In the genomic region with DNA sequence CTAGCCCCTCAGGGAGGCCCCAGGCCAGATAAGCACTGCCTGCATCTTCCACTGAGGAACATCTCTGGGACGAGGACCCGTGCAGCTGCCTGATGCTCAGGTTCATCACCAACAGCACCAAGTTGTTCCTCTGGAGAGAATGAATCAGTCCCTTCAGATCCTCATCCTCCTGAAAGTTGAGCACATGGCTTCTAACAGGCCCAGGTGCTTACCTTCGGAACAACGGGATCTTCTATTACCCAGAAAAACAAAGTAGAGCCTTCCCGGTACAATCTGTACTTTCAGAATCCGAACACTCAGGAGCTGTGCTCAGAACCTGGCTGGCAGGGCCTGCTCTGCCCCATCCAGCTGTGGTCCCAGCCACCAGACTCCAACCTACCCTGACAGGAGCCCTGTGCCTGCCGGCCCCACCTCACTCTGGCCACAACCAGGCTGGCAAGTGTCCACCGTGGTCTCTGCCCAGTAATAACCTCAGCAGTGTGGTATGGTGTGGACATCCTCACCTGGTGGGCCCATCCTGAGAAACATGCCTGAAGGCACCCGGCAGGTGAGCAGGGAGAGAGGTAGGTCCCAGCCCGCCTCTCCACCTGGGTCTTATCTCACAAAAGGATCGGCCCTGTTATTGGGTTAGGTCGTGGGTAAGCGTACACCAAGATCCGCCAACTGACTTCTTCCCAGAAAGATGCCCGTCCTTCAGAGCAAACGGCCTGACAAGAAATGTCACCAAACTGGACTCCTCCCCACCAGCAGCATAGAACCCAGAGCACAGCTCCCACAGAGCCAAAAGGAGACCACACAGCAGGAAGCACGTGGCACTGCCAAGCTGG, we compare ENCODE assay signal across 15 cellular contexts. TPM values are rescaled to one million over a fixed set of nuclear protein-coding genes. Genes with fewer than 3 reads are reported as not detected.
DNase-seq lines count a peak whose midpoint lies in the region; ATAC-seq and TF ChIP-seq lines count a peak whose summit lies in the region.
"Had no signal": no experiment of that assay in that cellular context is flagged by ENCODE, and none has a peak within 500 bp of the region (broad histone marks: within the 10 kb centered on the region; RNA-seq: fewer than 3 reads in every experiment).

No MANE protein-coding gene starts in this region.

- H3K27me3 ChIP-seq in left ventricle myocardium inferior (ENCODE audit: low read depth): no peaks in the 10 kb centered on the region
- no peaks in the 10 kb centered on the region for H3K27me3 ChIP-seq in right cardiac atrium (ENCODE audit: control insufficient read depth, insufficient read depth)
- H3K27me3 ChIP-seq in right lobe of liver: no peaks in the 10 kb centered on the region
- H3K27me3 ChIP-seq: ovary, tibial artery had no signal

- DNase-seq in left ventricle myocardium inferior (no peak), right cardiac atrium (no peak), MCF 10A (ENCODE audit: unreplicated experiment) (no peak), right lobe of liver (no peak), retina (no peak), middle frontal gyrus (ENCODE audit: extremely low spot score, low spot score) (no peak)
- no peak for DNase-seq in effector CD8-positive, alpha-beta T cell (lab: John Stamatoyannopoulos, UW)
- no peak for DNase-seq in stimulated activated CD4-positive, alpha-beta T cell treated with anti-CD3 and anti-CD28 coated beads, Interleukin-15, amount 100 ng/mL, for 24 hours
- DNase-seq: activated CD4-positive, alpha-beta T cell treated with anti-CD3 and anti-CD28 coated beads, Interleukin-2, amount 50 U/mL, for 1 hour; activated gamma-delta T cell; NCI-H146; NCI-H510A; ovary; tibial artery had no signal

- TF ChIP-seq POLR2A in right lobe of liver (IDR thresholded peaks at IDR 0.05): no peak

- H3K4me3 ChIP-seq in left ventricle myocardium inferior (no peak overlapping the region), right cardiac atrium (ENCODE audit: low read length) (no peak overlapping the region), right lobe of liver (no peak overlapping the region)
- H3K4me3 ChIP-seq: ovary, tibial artery had no signal

- WGBS in right cardiac atrium: 81% methylated on average over 17 of the region's 17 CpGs
- WGBS in right lobe of liver (ENCODE audit: insufficient coverage, low coverage, low lambda C conversion rate, missing lambda C conversion rate): 78% methylated on average over 8 of the region's 17 CpGs

- no peaks in the 10 kb centered on the region for H3K27me3 Mint-ChIP-seq in MCF 10A (ENCODE audit: insufficient read depth, unreplicated experiment)
- H3K27me3 Mint-ChIP-seq: IgD-negative memory B cell had no signal

- POLR2A ChIA-PET in MCF 10A (lab: Yijun Ruan, JAX): interaction anchor here (1.6 to 4.4 kb wide), 3 partner anchors 9 to 84 kb away, joined by 5 to 18 read pairs (median 5); a partner anchor contains a TSS

- no peak overlapping the region for H3K4me3 Mint-ChIP-seq in MCF 10A (ENCODE audit: unreplicated experiment)

- H3K27ac Mint-ChIP-seq in MCF 10A (ENCODE audit: low read depth, unreplicated experiment): peak overlapping the region; percentile 59

- no peak for ATAC-seq in right cardiac atrium
- ATAC-seq in right lobe of liver: no peak

- no TSS peak for BruUV-seq in MCF 10A (replicated peaks; lab: Mats Ljungman, UMichigan)

- CTCF ChIA-PET in MCF 10A (lab: Yijun Ruan, JAX): interaction anchor here (0.5 to 1.2 kb wide), 6 partner anchors 9 to 386 kb away, joined by 3 to 5 read pairs (median 4); no protein-coding TSS in a partner anchor

- no peak for TF ChIP-seq CTCF in left ventricle myocardium inferior (IDR thresholded peaks at IDR 0.05; ENCODE audit: borderline replicate concordance)
- no peak for TF ChIP-seq CTCF in MCF 10A (IDR thresholded peaks at IDR 0.05; ENCODE audit: unreplicated experiment)
- peak in 1 of 4 donors; percentile 21 for TF ChIP-seq CTCF in right lobe of liver (IDR thresholded peaks at IDR 0.05)

- peaks cover 43% of the 10 kb centered on the region for H3K4me1 Mint-ChIP-seq in MCF 10A (ENCODE audit: insufficient read depth, unreplicated experiment)

- H3K9me3 Mint-ChIP-seq in MCF 10A (ENCODE audit: unreplicated experiment): no peaks in the 10 kb centered on the region
- H3K9me3 Mint-ChIP-seq: IgD-negative memory B cell had no signal

- no peaks in the 10 kb centered on the region for H3K9me3 ChIP-seq in left ventricle myocardium inferior (replicated peaks)
- no peaks in the 10 kb centered on the region for H3K9me3 ChIP-seq in right cardiac atrium (ENCODE audit: control insufficient read depth, low read length)
- no peaks in the 10 kb centered on the region for H3K9me3 ChIP-seq in right lobe of liver
- H3K9me3 ChIP-seq: ovary, tibial artery had no signal

- no peaks in the 10 kb centered on the region for H3K36me3 Mint-ChIP-seq in MCF 10A (ENCODE audit: insufficient read depth, unreplicated experiment)
- H3K36me3 Mint-ChIP-seq: IgD-negative memory B cell had no signal

- H3K4me1 ChIP-seq in left ventricle myocardium inferior (peaks cover 85% of the 10 kb centered on the region), right cardiac atrium (ENCODE audit: control insufficient read depth, insufficient read depth, low read length) (peaks cover 38% of the 10 kb centered on the region), right lobe of liver (peaks cover 4 to 30% (median 18%) of the 10 kb centered on the region in 4 donors)

- H3K36me3 ChIP-seq in left ventricle myocardium inferior: no peaks in the 10 kb centered on the region
- H3K36me3 ChIP-seq in right lobe of liver: no peaks in the 10 kb centered on the region
- H3K36me3 ChIP-seq: ovary, tibial artery had no signal

- H3K27ac ChIP-seq in left ventricle myocardium inferior (replicated peaks) (peak overlapping the region; percentile 57), right cardiac atrium (ENCODE audit: low read length) (no peak overlapping the region), right lobe of liver (peak overlapping the region in 2 of 3 donors; percentile 73 to 75)
- H3K27ac ChIP-seq: ovary, tibial artery had no signal

- intact Hi-C loops in left ventricle myocardium inferior (cut with micrococcal nuclease): no loop called here
- intact Hi-C loops in right cardiac atrium (cut with DNase I): no loop called here
- intact Hi-C loops in MCF 10A (cut with micrococcal nuclease): loop anchor here (5.0 kb wide), 1 partner anchor 35 kb away; a partner anchor contains a TSS
- intact Hi-C loops in right lobe of liver (cut with DNase I): no loop called here

RNA-seq across cellular contexts. Expression of a gene that starts 34.1 kb away (rescaled TPM):
- total RNA-seq in left ventricle myocardium inferior (7.9 TPM), right cardiac atrium (10 to 100 TPM; 12.6 to 19.0 (median 14.0) TPM), MCF 10A (2022) (20.8 and 22.4 TPM in 2 replicates), right lobe of liver (10 to 100 TPM in 2 of 6 experiments, 1 to 10 TPM in 4; 5.3 to 11.9 (median 8.6) TPM)
- 9.3 TPM for polyA plus RNA-seq in right cardiac atrium

RNA-seq across cellular contexts. Expression of a gene that starts 49.9 kb away (rescaled TPM):
- total RNA-seq in left ventricle myocardium inferior (24.1 TPM), right cardiac atrium (10 to 100 TPM; 36.9 to 55.4 (median 45.3) TPM), MCF 10A (2022) (6.8 and 7.7 TPM in 2 replicates), right lobe of liver (1 to 10 TPM; 6.5 to 8.3 (median 7.8) TPM)
- 50.7 TPM for polyA plus RNA-seq in right cardiac atrium

RNA-seq across cellular contexts. Expression of a gene that starts 55.6 kb away (rescaled TPM):
- total RNA-seq in left ventricle myocardium inferior: 153 TPM
- 100 to 1,000 TPM; 204 to 236 (median 213) TPM for total RNA-seq in right cardiac atrium
- 285 TPM for polyA plus RNA-seq in right cardiac atrium
- total RNA-seq in MCF 10A (2022): 142 and 154 TPM in 2 replicates
- total RNA-seq in right lobe of liver: 100 to 1,000 TPM in 3 of 6 experiments, 10 to 100 TPM in 3; 92.7 to 179 (median 118) TPM
